Comparison of ENCODE assay signal across 9 cellular contexts in the genomic region with DNA sequence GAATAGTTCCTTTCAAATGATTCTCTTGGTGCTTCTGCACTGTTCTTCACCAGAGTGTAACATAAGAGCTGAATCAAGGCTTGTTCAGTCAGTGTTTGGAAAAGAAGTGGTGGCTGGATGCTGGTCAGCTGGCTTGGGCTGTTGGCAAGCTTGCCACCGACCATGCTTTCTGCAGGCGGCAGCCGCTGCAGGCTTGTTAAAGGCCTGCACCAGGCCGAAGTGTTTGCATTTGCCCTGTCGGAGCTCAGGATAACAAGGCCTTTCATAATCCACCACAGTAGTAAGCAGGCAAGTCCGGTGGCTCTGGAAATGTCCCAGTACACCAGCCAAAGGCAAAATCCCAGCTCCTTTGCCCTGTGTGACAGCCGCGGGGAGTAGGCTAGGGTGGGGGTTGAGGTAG. TPM values are rescaled to one million over a fixed set of nuclear protein-coding genes. Genes with fewer than 3 reads are reported as not detected.
A peak's percentile ranks its signal among the peaks of the same experiment; 100 is the strongest.
DNase-seq lines count a peak whose midpoint lies in the region; ATAC-seq and TF ChIP-seq lines count a peak whose summit lies in the region.
"Had no signal": no experiment of that assay in that cellular context is flagged by ENCODE, and none has a peak within 500 bp of the region (broad histone marks: within the 10 kb centered on the region; RNA-seq: fewer than 3 reads in every experiment).

No MANE protein-coding gene starts in this region.

- H3K27ac ChIP-seq in hepatocyte (peak overlapping the region; percentile 6), stomach smooth muscle (ENCODE audit: low read length) (peak overlapping the region; percentile 61), RWPE1 (no peak overlapping the region)

- peaks cover 82% of the 10 kb centered on the region for H3K79me2 ChIP-seq in hepatocyte

- H3K4me3 Mint-ChIP-seq in activated CD8-positive, alpha-beta T cell treated with anti-CD3 and anti-CD28 coated beads, Interleukin-2, amount 10 ng/mL, durations not matched to agents 7 days and 5 days, result no peak overlapping the region

- ATAC-seq in GM21529 (IDR thresholded peaks at IDR 0.05; ENCODE audit: unreplicated experiment), result peak; percentile 5
- no peak for ATAC-seq in activated CD8-positive, alpha-beta T cell treated with anti-CD3 and anti-CD28 coated beads, Interleukin-2, amount 10 ng/mL, durations not matched to agents 7 days and 5 days

- H3K27me3 ChIP-seq in hepatocyte (no peaks in the 10 kb centered on the region), stomach smooth muscle (ENCODE audit: control insufficient read depth in 1 of 2, insufficient read depth in 2 of 2, low read length in 2 of 2) (no peaks in the 10 kb centered on the region)

- H3K4me1 ChIP-seq in hepatocyte (ENCODE audit: insufficient read depth) (peaks cover 47% of the 10 kb centered on the region), stomach smooth muscle (ENCODE audit: control insufficient read depth, insufficient read depth, low read length) (peaks cover 56% of the 10 kb centered on the region)

- H3K36me3 Mint-ChIP-seq in activated CD8-positive, alpha-beta T cell treated with anti-CD3 and anti-CD28 coated beads, Interleukin-2, amount 10 ng/mL, durations not matched to agents 7 days and 5 days (ENCODE audit: low read depth), result no peaks in the 10 kb centered on the region
- H3K36me3 Mint-ChIP-seq: naive B cell had no signal

- H3K27me3 Mint-ChIP-seq in activated CD8-positive, alpha-beta T cell treated with anti-CD3 and anti-CD28 coated beads, Interleukin-2, amount 10 ng/mL, durations not matched to agents 7 days and 5 days (ENCODE audit: low read depth), result no peaks in the 10 kb centered on the region
- H3K27me3 Mint-ChIP-seq: naive B cell had no signal

- peak overlapping the region in 1 of 2 donors; percentile 43 for H3K9ac ChIP-seq in stomach smooth muscle (ENCODE audit: low read length in 2 of 2)

- CTCF ChIA-PET in activated CD8-positive, alpha-beta T cell treated with anti-CD3 and anti-CD28 coated beads, Interleukin-2, amount 10 ng/mL, durations not matched to agents 7 days and 5 days (lab: Charles Lee), result no interaction called here
- CTCF ChIA-PET in RWPE1 (lab: Yijun Ruan, JAX), result no interaction called here

- POLR2A ChIA-PET in activated CD8-positive, alpha-beta T cell treated with anti-CD3 and anti-CD28 coated beads, Interleukin-2, amount 10 ng/mL, durations not matched to agents 7 days and 5 days (lab: Charles Lee), result no interaction called here
- POLR2A ChIA-PET in RWPE1 (lab: Yijun Ruan, JAX; ENCODE audit: low non-redundant PET), result no interaction called here

- TF ChIP-seq CTCF in hepatocyte (IDR thresholded peaks at IDR 0.05; ENCODE audit: poor library complexity), result no peak
- no peak for TF ChIP-seq CTCF in RWPE1 (conservative IDR thresholded peaks at IDR 0.05; ENCODE audit: low read depth)

- H3K9me2 ChIP-seq in hepatocyte (replicated peaks; ENCODE audit: insufficient read depth), result no peaks in the 10 kb centered on the region

- DNase-seq in amygdala (lab: John Stamatoyannopoulos, UW) (peak in 55 of 56 donors; percentile 5 to 92 (median 71)), hepatocyte (ENCODE audit: low spot score) (peak; percentile 40), NCI-H345 treated with DMSO at 0.1 percent for 48 hours (lab: John Stamatoyannopoulos, UW; ENCODE audit: unreplicated experiment) (no peak), RWPE1 (ENCODE audit: low spot score) (no peak), NCI-H524 treated with DMSO at 0.1 percent for 48 hours (lab: John Stamatoyannopoulos, UW) (no peak)
- DNase-seq in activated CD8-positive, alpha-beta T cell treated with anti-CD3 and anti-CD28 coated beads, Interleukin-2, amount 10 ng/mL, durations not matched to agents 7 days and 5 days, result no peak
- DNase-seq: naive B cell had no signal

- peak overlapping the region; percentile 61 for H3K4me2 ChIP-seq in hepatocyte

- H3K36me3 ChIP-seq in hepatocyte (replicated peaks; ENCODE audit: insufficient read depth, low read depth) (no peaks in the 10 kb centered on the region), stomach smooth muscle (ENCODE audit: control insufficient read depth in 2 of 2, insufficient read depth in 2 of 2, low read length in 2 of 2) (no peaks in the 10 kb centered on the region)

- H3K4me3 ChIP-seq in hepatocyte (no peak overlapping the region), stomach smooth muscle (ENCODE audit: low read length in 2 of 2) (no peak overlapping the region)

- H3K27ac Mint-ChIP-seq in activated CD8-positive, alpha-beta T cell treated with anti-CD3 and anti-CD28 coated beads, Interleukin-2, amount 10 ng/mL, durations not matched to agents 7 days and 5 days, result no peak overlapping the region

- no peak overlapping the region for H2AFZ ChIP-seq in hepatocyte

- H3K9me3 Mint-ChIP-seq in activated CD8-positive, alpha-beta T cell treated with anti-CD3 and anti-CD28 coated beads, Interleukin-2, amount 10 ng/mL, durations not matched to agents 7 days and 5 days (ENCODE audit: insufficient read depth), result no peaks in the 10 kb centered on the region

- H3K9me3 ChIP-seq in hepatocyte (ENCODE audit: low read depth), result no peaks in the 10 kb centered on the region
- H3K9me3 ChIP-seq in stomach smooth muscle (ENCODE audit: control insufficient read depth in 2 of 2, low read length in 2 of 2), result no peaks in the 10 kb centered on the region

- peaks cover 29% of the 10 kb centered on the region for H4K20me1 ChIP-seq in hepatocyte (ENCODE audit: insufficient read depth, poor library complexity, severe bottlenecking)

- H3K4me1 Mint-ChIP-seq in activated CD8-positive, alpha-beta T cell treated with anti-CD3 and anti-CD28 coated beads, Interleukin-2, amount 10 ng/mL, durations not matched to agents 7 days and 5 days (ENCODE audit: low read depth), result peaks cover 6% of the 10 kb centered on the region

- 54% methylated on average over 8 of the region's 8 CpGs for WGBS in hepatocyte (ENCODE audit: low lambda C conversion rate, missing lambda C conversion rate)

RNA-seq across cellular contexts. Expression of a gene that starts 26.9 kb away (rescaled TPM):
- 23.1 and 23.7 TPM in 2 replicates for total RNA-seq in hepatocyte
- polyA plus RNA-seq in hepatocyte, result 19.0 and 21.6 TPM in 2 replicates
- total RNA-seq in activated CD8-positive, alpha-beta T cell treated with anti-CD3 and anti-CD28 coated beads, Interleukin-2, amount 10 ng/mL, durations not matched to agents 7 days and 5 days, result 10 to 100 TPM; 20.4 to 24.9 TPM

Comparison
In these comparisons a context has a peak if more than half of its experiments do, and no peak if none do; other contexts are left out.
1. DNase-seq: peak in amygdala (55 of 56) and hepatocyte (single experiment); none in activated CD8-positive, alpha-beta T cell treated with anti-CD3 and anti-CD28 coated beads, Interleukin-2, amount 10 ng/mL, durations not matched to agents 7 days and 5 days (single experiment), NCI-H345 treated with DMSO at 0.1 percent for 48 hours (single experiment), RWPE1 (single experiment) and NCI-H524 treated with DMSO at 0.1 percent for 48 hours (single experiment).